ENCODE assay signal across 9 cellular contexts in the genomic region with DNA sequence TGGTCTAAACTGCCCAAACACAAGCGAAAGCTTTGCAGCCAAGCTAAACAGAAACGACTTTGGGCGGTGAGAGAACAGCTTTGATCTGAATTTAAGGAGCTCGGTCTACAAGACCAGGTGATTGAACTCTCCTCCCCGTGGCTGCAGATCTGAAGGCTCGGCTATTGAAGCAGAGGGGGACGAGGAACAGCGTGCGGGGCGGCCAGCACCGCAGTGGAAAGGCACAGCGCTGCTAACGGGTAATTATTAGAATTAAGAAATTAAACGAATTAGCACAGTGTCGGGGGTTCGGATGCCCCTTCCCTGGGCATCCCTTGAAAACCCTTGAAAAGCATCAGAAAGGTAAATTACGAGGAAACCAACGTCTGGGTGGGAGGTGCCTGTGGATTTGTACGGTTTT. TPM values are rescaled to one million over a fixed set of nuclear protein-coding genes. Genes with fewer than 3 reads are reported as not detected.
DNase-seq lines count a peak whose midpoint lies in the region; ATAC-seq and TF ChIP-seq lines count a peak whose summit lies in the region.
"Had no signal": no experiment of that assay in that cellular context is flagged by ENCODE, and none has a peak within 500 bp of the region (broad histone marks: within the 10 kb centered on the region; RNA-seq: fewer than 3 reads in every experiment).

No MANE protein-coding gene starts in this region.

- peaks cover 6% of the 10 kb centered on the region for H3K23me2 ChIP-seq in H9 (ENCODE audit: insufficient read length, low read depth, low read length, poor library complexity, severe bottlenecking)

- H3K9ac ChIP-seq in H9 (ENCODE audit: extremely low read depth, insufficient read length, low read length): no peak overlapping the region

- no peak overlapping the region for H4K5ac ChIP-seq in H9 (ENCODE audit: insufficient read length, low read depth, low read length)

- peak overlapping the region; percentile 86 for H3K4me2 ChIP-seq in H9 (ENCODE audit: insufficient read depth, insufficient read length, low read length)

- H3K27ac ChIP-seq in H9 (ENCODE audit: insufficient read length, low read depth, low read length) (no peak overlapping the region), iPS DF 6.9 (ENCODE audit: low read length) (no peak overlapping the region)

- no peak overlapping the region for H3K56ac ChIP-seq in H9 (ENCODE audit: insufficient read length, low read depth, low read length)

- H3T11ph ChIP-seq in H9 (ENCODE audit: low read length): no peak overlapping the region

- peak overlapping the region; percentile 1 for H2AFZ ChIP-seq in H9 (ENCODE audit: low read length)

- no peak overlapping the region for H3K27ac Mint-ChIP-seq in H9
- H3K27ac Mint-ChIP-seq in activated naive CD8-positive, alpha-beta T cell treated with anti-CD3 and anti-CD28 coated beads, Interleukin-2, amount 50 U/mL, for 24 hours: no peak overlapping the region

- no peak overlapping the region for H2BK5ac ChIP-seq in H9 (ENCODE audit: insufficient read length, low read length)

- ATAC-seq in activated naive CD8-positive, alpha-beta T cell treated with anti-CD3 and anti-CD28 coated beads, Interleukin-2, amount 50 U/mL, for 24 hours: no peak
- peak; percentile 36 for ATAC-seq in sciatic nerve

- no peak overlapping the region for H3K4ac ChIP-seq in H9 (ENCODE audit: low read depth, low read length)

- peak overlapping the region; percentile 84 to 91 for H3K4me3 Mint-ChIP-seq in H9
- peak overlapping the region; percentile 14 for H3K4me3 Mint-ChIP-seq in activated naive CD8-positive, alpha-beta T cell treated with anti-CD3 and anti-CD28 coated beads, Interleukin-2, amount 50 U/mL, for 24 hours

- H3K9me3 ChIP-seq in H9 (ENCODE audit: control insufficient read depth, low read depth, low read length) (no peaks in the 10 kb centered on the region), iPS DF 6.9 (ENCODE audit: control insufficient read depth, insufficient read depth, low read length) (no peaks in the 10 kb centered on the region)

- no peak overlapping the region for H4K91ac ChIP-seq in H9 (ENCODE audit: insufficient read length, low read depth, low read length)

- H3K79me1 ChIP-seq in H9 (ENCODE audit: insufficient read depth, low read depth, low read length, poor library complexity, severe bottlenecking): no peaks in the 10 kb centered on the region

- H4K8ac ChIP-seq in H9 (replicated peaks; ENCODE audit: insufficient read length, low read depth, low read length): no peak overlapping the region

- H3K36me3 ChIP-seq in iPS DF 6.9 (ENCODE audit: control insufficient read depth, insufficient read depth, low read length): no peaks in the 10 kb centered on the region

- no peaks in the 10 kb centered on the region for H4K20me1 ChIP-seq in H9 (ENCODE audit: control insufficient read depth, insufficient read depth, insufficient read length)

- H3K27me3 ChIP-seq in H9 (ENCODE audit: insufficient read depth, low read length) (no peaks in the 10 kb centered on the region), iPS DF 6.9 (ENCODE audit: control insufficient read depth, insufficient read depth, low read length) (no peaks in the 10 kb centered on the region)

- DNase-seq in H9 (no peak), iPS DF 6.9 (ENCODE audit: low read depth, low spot score) (no peak), sciatic nerve (ENCODE audit: low spot score) (no peak), ureter (ENCODE audit: low spot score) (no peak), SHP77 (lab: John Stamatoyannopoulos, UW) (no peak)
- no peak for DNase-seq in activated naive CD8-positive, alpha-beta T cell treated with anti-CD3 and anti-CD28 coated beads, Interleukin-2, amount 50 U/mL, for 24 hours
- DNase-seq in stimulated activated CD4-positive, alpha-beta T cell treated with anti-CD3 and anti-CD28 coated beads, Interleukin-4, amount 100 ng/mL, for 4 hours: no peak
- no peak for DNase-seq in activated CD4-positive, CD25-positive, alpha-beta regulatory T cell treated with anti-CD3 and anti-CD28 coated beads, Interleukin-2, amount 50 U/mL, for 72 hours
- DNase-seq: T-helper 9 cell had no signal

- H2BK12ac ChIP-seq in H9 (ENCODE audit: insufficient read length, low read depth, low read length): no peak overlapping the region

- H3K4me1 ChIP-seq in H9 (ENCODE audit: insufficient read depth, low read length) (no peaks in the 10 kb centered on the region), iPS DF 6.9 (ENCODE audit: control insufficient read depth, insufficient read depth, low read length) (no peaks in the 10 kb centered on the region; the same call in 1 of the 2 replicates)

- H3K79me2 ChIP-seq in H9 (ENCODE audit: insufficient read depth, low read length): no peaks in the 10 kb centered on the region

- no peak overlapping the region for H2BK20ac ChIP-seq in H9 (ENCODE audit: low read depth, low read length, poor library complexity, severe bottlenecking)

- no CpG with 5 or more reads among the region's 19 CpGs for WGBS in H9 (ENCODE audit: extremely low coverage, insufficient read length, low lambda C conversion rate)
- no CpG with 5 or more reads among the region's 19 CpGs for WGBS in iPS DF 6.9 (ENCODE audit: insufficient coverage, insufficient read length)

- TF ChIP-seq CTCF in H9 (conservative IDR thresholded peaks at IDR 0.05): no peak

- peaks cover 1 to 12% (median 2%) of the 10 kb centered on the region in 3 experiments; a peak in 4 of 7 replicates for H3K36me3 Mint-ChIP-seq in H9 (ENCODE audit: insufficient read depth in 1 of 3, low read depth in 3 of 3)
- H3K36me3 Mint-ChIP-seq in activated naive CD8-positive, alpha-beta T cell treated with anti-CD3 and anti-CD28 coated beads, Interleukin-2, amount 50 U/mL, for 24 hours (ENCODE audit: low read depth): no peaks in the 10 kb centered on the region

- H3K4me3 ChIP-seq in iPS DF 6.9 (ENCODE audit: low read length): peak overlapping the region; percentile 68; the same call in 1 of the 2 replicates

- H3K27me3 Mint-ChIP-seq in H9 (ENCODE audit: low read depth): peaks cover 64% of the 10 kb centered on the region
- peaks cover 62% of the 10 kb centered on the region for H3K27me3 Mint-ChIP-seq in activated naive CD8-positive, alpha-beta T cell treated with anti-CD3 and anti-CD28 coated beads, Interleukin-2, amount 50 U/mL, for 24 hours

- H3K18ac ChIP-seq in H9 (ENCODE audit: insufficient read length, low read depth, low read length): no peak overlapping the region

- no peak overlapping the region for H2BK15ac ChIP-seq in H9 (ENCODE audit: low read depth, low read length)

- H2BK120ac ChIP-seq in H9 (ENCODE audit: low read depth, low read length, poor library complexity, severe bottlenecking): no peak overlapping the region

- peaks cover 8 to 10% of the 10 kb centered on the region in 2 experiments; a peak in 3 of 4 replicates for H3K4me1 Mint-ChIP-seq in H9
- H3K4me1 Mint-ChIP-seq in activated naive CD8-positive, alpha-beta T cell treated with anti-CD3 and anti-CD28 coated beads, Interleukin-2, amount 50 U/mL, for 24 hours: peaks cover 5% of the 10 kb centered on the region

- peaks cover 4 to 6% of the 10 kb centered on the region in 2 experiments; a peak in 4 of 5 replicates for H3K9me3 Mint-ChIP-seq in H9
- H3K9me3 Mint-ChIP-seq in activated naive CD8-positive, alpha-beta T cell treated with anti-CD3 and anti-CD28 coated beads, Interleukin-2, amount 50 U/mL, for 24 hours: peaks cover 10% of the 10 kb centered on the region

- H3K14ac ChIP-seq in H9 (ENCODE audit: insufficient read depth, low read length): no peak overlapping the region

- H2AK5ac ChIP-seq in H9 (ENCODE audit: insufficient read length, low read length): no peak overlapping the region

- H3K23ac ChIP-seq in H9 (ENCODE audit: insufficient read length, low read depth, low read length): no peak overlapping the region

- intact Hi-C loops in sciatic nerve (cut with DNase I): no loop called here

RNA-seq across cellular contexts. Expression of a gene that starts 0.4 kb away (rescaled TPM):
- total RNA-seq in H9 (2021) (0.42 and 0.57 TPM in 2 replicates), sciatic nerve (3.5 TPM), ureter (0.86 TPM)
